Comparison of ENCODE assay signal across 8 cellular contexts in genomic region chr2:241315183-241315878, GRCh38. TPM values are rescaled to one million over a fixed set of nuclear protein-coding genes. Genes with fewer than 3 reads are reported as not detected.
DNase-seq lines count a peak whose midpoint lies in the region; ATAC-seq and TF ChIP-seq lines count a peak whose summit lies in the region.

A gene with protein sequence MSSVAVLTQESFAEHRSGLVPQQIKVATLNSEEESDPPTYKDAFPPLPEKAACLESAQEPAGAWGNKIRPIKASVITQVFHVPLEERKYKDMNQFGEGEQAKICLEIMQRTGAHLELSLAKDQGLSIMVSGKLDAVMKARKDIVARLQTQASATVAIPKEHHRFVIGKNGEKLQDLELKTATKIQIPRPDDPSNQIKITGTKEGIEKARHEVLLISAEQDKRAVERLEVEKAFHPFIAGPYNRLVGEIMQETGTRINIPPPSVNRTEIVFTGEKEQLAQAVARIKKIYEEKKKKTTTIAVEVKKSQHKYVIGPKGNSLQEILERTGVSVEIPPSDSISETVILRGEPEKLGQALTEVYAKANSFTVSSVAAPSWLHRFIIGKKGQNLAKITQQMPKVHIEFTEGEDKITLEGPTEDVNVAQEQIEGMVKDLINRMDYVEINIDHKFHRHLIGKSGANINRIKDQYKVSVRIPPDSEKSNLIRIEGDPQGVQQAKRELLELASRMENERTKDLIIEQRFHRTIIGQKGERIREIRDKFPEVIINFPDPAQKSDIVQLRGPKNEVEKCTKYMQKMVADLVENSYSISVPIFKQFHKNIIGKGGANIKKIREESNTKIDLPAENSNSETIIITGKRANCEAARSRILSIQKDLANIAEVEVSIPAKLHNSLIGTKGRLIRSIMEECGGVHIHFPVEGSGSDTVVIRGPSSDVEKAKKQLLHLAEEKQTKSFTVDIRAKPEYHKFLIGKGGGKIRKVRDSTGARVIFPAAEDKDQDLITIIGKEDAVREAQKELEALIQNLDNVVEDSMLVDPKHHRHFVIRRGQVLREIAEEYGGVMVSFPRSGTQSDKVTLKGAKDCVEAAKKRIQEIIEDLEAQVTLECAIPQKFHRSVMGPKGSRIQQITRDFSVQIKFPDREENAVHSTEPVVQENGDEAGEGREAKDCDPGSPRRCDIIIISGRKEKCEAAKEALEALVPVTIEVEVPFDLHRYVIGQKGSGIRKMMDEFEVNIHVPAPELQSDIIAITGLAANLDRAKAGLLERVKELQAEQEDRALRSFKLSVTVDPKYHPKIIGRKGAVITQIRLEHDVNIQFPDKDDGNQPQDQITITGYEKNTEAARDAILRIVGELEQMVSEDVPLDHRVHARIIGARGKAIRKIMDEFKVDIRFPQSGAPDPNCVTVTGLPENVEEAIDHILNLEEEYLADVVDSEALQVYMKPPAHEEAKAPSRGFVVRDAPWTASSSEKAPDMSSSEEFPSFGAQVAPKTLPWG (N-terminal part only) (minus strand): TSS chr2:241315672. CDS start chr2:241266869, 48,803 bp downstream.

- peak; percentile 82 for ATAC-seq in activated T-helper 17 cell treated with anti-CD3 and anti-CD28 coated beads, Interleukin-2, amount 50 U/mL, for 72 hours (replicated peaks)
- ATAC-seq in natural killer cell: peak; percentile 64 to 86 (median 71)

- TF ChIP-seq CTCF in LNCAP (IDR thresholded peaks at IDR 0.05) (peak; percentile 42; the same call in 1 of the 2 replicates), fibroblast of mammary gland (conservative IDR thresholded peaks at IDR 0.05; ENCODE audit: control insufficient read depth, insufficient read depth, low read depth, low read length) (no peak), natural killer cell (IDR thresholded peaks at IDR 0.05) (peak; percentile 21)

- H3K9me3 Mint-ChIP-seq in activated T-helper 17 cell treated with anti-CD3 and anti-CD28 coated beads, Interleukin-2, amount 50 U/mL, for 72 hours: no peaks in the 10 kb centered on the region
- H3K9me3 Mint-ChIP-seq in natural killer cell: no peaks in the 10 kb centered on the region

- DNase-seq in Daoy (ENCODE audit: low read depth): peak; percentile 100
- DNase-seq in GOT3 (lab: John Stamatoyannopoulos, UW): peak; percentile 97
- DNase-seq in RPMI8226: peak; percentile 97
- peak; percentile 98 for DNase-seq in fibroblast of mammary gland (ENCODE audit: low read depth)
- peak; percentile 100 for DNase-seq in natural killer cell
- peak; percentile 99 for DNase-seq in stimulated activated naive CD4-positive, alpha-beta T cell treated with Interleukin-2 at 50 U/mL for 16 hours (lab: John Stamatoyannopoulos, UW)

- intact Hi-C loops in natural killer cell (cut with micrococcal nuclease): loop anchor here (1.0 to 10.0 kb wide), 10 partner anchors 10 to 751 kb away; partner anchors contain the start of genes ATG4B, DTYMK, DUSP28 and FARP2

- H3K4me1 Mint-ChIP-seq in activated T-helper 17 cell treated with anti-CD3 and anti-CD28 coated beads, Interleukin-2, amount 50 U/mL, for 72 hours: peaks cover 54% of the 10 kb centered on the region
- peaks cover 61 to 78% of the 10 kb centered on the region in 2 donors for H3K4me1 Mint-ChIP-seq in natural killer cell

- peak within 1 kb of the TSS; percentile 94 for H3K4me3 Mint-ChIP-seq in activated T-helper 17 cell treated with anti-CD3 and anti-CD28 coated beads, Interleukin-2, amount 50 U/mL, for 72 hours
- peak within 1 kb of the TSS; percentile 97 for H3K4me3 Mint-ChIP-seq in natural killer cell

- H3K4me3 ChIP-seq in fibroblast of mammary gland (ENCODE audit: control insufficient read depth, low read depth, low read length): peak within 1 kb of the TSS; percentile 90

- peaks cover 70% of the 10 kb centered on the region for H3K36me3 Mint-ChIP-seq in activated T-helper 17 cell treated with anti-CD3 and anti-CD28 coated beads, Interleukin-2, amount 50 U/mL, for 72 hours (ENCODE audit: low read depth)
- no peaks in the 10 kb centered on the region for H3K36me3 Mint-ChIP-seq in natural killer cell

- H3K27me3 Mint-ChIP-seq in activated T-helper 17 cell treated with anti-CD3 and anti-CD28 coated beads, Interleukin-2, amount 50 U/mL, for 72 hours: no peaks in the 10 kb centered on the region
- no peaks in the 10 kb centered on the region for H3K27me3 Mint-ChIP-seq in natural killer cell (ENCODE audit: low read depth in 2 of 2)

- peak within 1 kb of the TSS; percentile 100 for H3K27ac Mint-ChIP-seq in activated T-helper 17 cell treated with anti-CD3 and anti-CD28 coated beads, Interleukin-2, amount 50 U/mL, for 72 hours
- peak within 1 kb of the TSS; percentile 96 to 99 for H3K27ac Mint-ChIP-seq in natural killer cell

RNA-seq across cellular contexts. Expression of the gene that starts here (rescaled TPM):
- total RNA-seq in Daoy (2014; rRNA removed; shearing (Covaris generic)): 244 and 258 TPM in 2 replicates
- 100 to 1,000 TPM; 303 to 319 TPM for total RNA-seq in activated T-helper 17 cell treated with anti-CD3 and anti-CD28 coated beads, Interleukin-2, amount 50 U/mL, for 72 hours
- 100 to 1,000 TPM; 170 to 200 (median 177) TPM for total RNA-seq in natural killer cell

Comparison
In these comparisons a context has a peak if more than half of its experiments do, and no peak if none do; other contexts are left out.
1. Peak in every context shown above with its lines: DNase-seq, ATAC-seq and H3K4me3 ChIP-seq.